Comparison of ENCODE assay signal across 18 cellular contexts in genomic region chr1:13666317-13666716, GRCh38. TPM values are rescaled to one million over a fixed set of nuclear protein-coding genes. Genes with fewer than 3 reads are reported as not detected.
DNase-seq lines count a peak whose midpoint lies in the region; ATAC-seq and TF ChIP-seq lines count a peak whose summit lies in the region.
"Had no signal": no experiment of that assay in that cellular context is flagged by ENCODE, and none has a peak within 500 bp of the region (broad histone marks: within the 10 kb centered on the region; RNA-seq: fewer than 3 reads in every experiment).

No MANE protein-coding gene starts in this region.

- TF ChIP-seq POLR2A in breast epithelium (IDR thresholded peaks at IDR 0.05) = no peak

- no peak for ATAC-seq in activated B cell treated with CpG ODN at 0.5 μM for 24 hours (ENCODE audit: low read depth)
- no peak for ATAC-seq in stimulated activated naive B cell treated with anti-CD40 and anti-IgM and Interleukin-4, amounts not matched to agents 10 μg/mL and 1 μg/mL and 100 μg/mL, for 72 hours (replicated peaks)

- peak overlapping the region; percentile 67 for H3K4me3 Mint-ChIP-seq in activated B cell treated with CpG ODN at 0.5 μM for 24 hours
- peak overlapping the region in 1 of 2 donors; percentile 5 for H3K4me3 Mint-ChIP-seq in stimulated activated naive B cell treated with anti-CD40 and anti-IgM and Interleukin-4, amounts not matched to agents 10 μg/mL and 1 μg/mL and 100 μg/mL, for 72 hours
- H3K4me3 Mint-ChIP-seq: activated CD4-positive, alpha-beta memory T cell treated with anti-CD3 and anti-CD28 coated beads, Interleukin-2, amount 10 ng/mL, durations not matched to agents 7 days and 5 days; brain; immature natural killer cell; natural killer cell; stimulated activated effector memory CD8-positive, alpha-beta T cell treated with anti-CD3 and anti-CD28 coated beads, Interleukin-12 subunit alpha, Interleukin-12 subunit beta, amount 100 ng/mL, for 72 hours had no signal

- in situ Hi-C loops in mammary epithelial cell (cut with MboI; ENCODE audit: low sequenced_read_pairs in 2 of 2) = loop anchor here (5.0 to 10.0 kb wide), 2 partner anchors 288 to 291 kb away; no protein-coding TSS in a partner anchor

- peak overlapping the region; percentile 90 for H3K27ac Mint-ChIP-seq in activated B cell treated with CpG ODN at 0.5 μM for 24 hours
- peak overlapping the region; percentile 70 for H3K27ac Mint-ChIP-seq in stimulated activated naive B cell treated with anti-CD40 and anti-IgM and Interleukin-4, amounts not matched to agents 10 μg/mL and 1 μg/mL and 100 μg/mL, for 72 hours
- H3K27ac Mint-ChIP-seq: activated CD4-positive, alpha-beta memory T cell treated with anti-CD3 and anti-CD28 coated beads, Interleukin-2, amount 10 ng/mL, durations not matched to agents 7 days and 5 days; immature natural killer cell; stimulated activated effector memory CD8-positive, alpha-beta T cell treated with anti-CD3 and anti-CD28 coated beads, Interleukin-12 subunit alpha, Interleukin-12 subunit beta, amount 100 ng/mL, for 72 hours had no signal

- no peaks in the 10 kb centered on the region for H3K9me3 ChIP-seq in mammary epithelial cell (replicated peaks; ENCODE audit: insufficient read depth, low read length)
- H3K9me3 ChIP-seq in breast epithelium = no peaks in the 10 kb centered on the region
- no peaks in the 10 kb centered on the region for H3K9me3 ChIP-seq in tibial artery
- H3K9me3 ChIP-seq: HAP-1, suprapubic skin had no signal

- DNase-seq in mammary epithelial cell (no peak), breast epithelium (ENCODE audit: low spot score in 2 of 2) (no peak), NCI-H69 (lab: John Stamatoyannopoulos, UW) (peak; percentile 2), activated B cell treated with CpG ODN at 0.5 μM for 24 hours (no peak), GM19240 (ENCODE audit: insufficient read length, low spot score) (no peak), NCI-H2196 treated with DMSO at 0.1 percent for 48 hours (lab: John Stamatoyannopoulos, UW; ENCODE audit: unreplicated experiment) (no peak), tibial artery (no peak)
- no peak for DNase-seq in stimulated activated naive B cell treated with anti-CD40 and anti-IgM and Interleukin-4, amounts not matched to agents 10 μg/mL and 1 μg/mL and 100 μg/mL, for 72 hours
- DNase-seq: activated gamma-delta T cell had no signal

- H3K9ac ChIP-seq in mammary epithelial cell (ENCODE audit: insufficient read depth, low read length) = no peak overlapping the region

- CTCF ChIA-PET in mammary epithelial cell (lab: Charles Lee; ENCODE audit: low non-redundant PET) (interaction anchor here (0.6 kb wide), 1 partner anchor 60 kb away, joined by 3 read pairs; no protein-coding TSS in a partner anchor), activated B cell treated with CpG ODN at 0.5 μM for 24 hours (lab: Charles Lee) (interaction anchor here (0.8 to 7.2 kb wide), 12 partner anchors 13 to 293 kb away, joined by 3 to 107 read pairs (median 4); no protein-coding TSS in a partner anchor)

- peaks cover 49% of the 10 kb centered on the region for H3K4me1 Mint-ChIP-seq in activated B cell treated with CpG ODN at 0.5 μM for 24 hours
- H3K4me1 Mint-ChIP-seq in stimulated activated naive B cell treated with anti-CD40 and anti-IgM and Interleukin-4, amounts not matched to agents 10 μg/mL and 1 μg/mL and 100 μg/mL, for 72 hours = peaks cover 23 to 41% of the 10 kb centered on the region in 2 donors
- H3K4me1 Mint-ChIP-seq: stimulated activated effector memory CD8-positive, alpha-beta T cell treated with anti-CD3 and anti-CD28 coated beads, Interleukin-12 subunit alpha, Interleukin-12 subunit beta, amount 100 ng/mL, for 72 hours had no signal

- POLR2A ChIA-PET in activated B cell treated with CpG ODN at 0.5 μM for 24 hours (lab: Charles Lee) = interaction anchor here (0.7 to 4.4 kb wide), 9 partner anchors 33 to 99 kb away, joined by 3 to 79 read pairs (median 9); no protein-coding TSS in a partner anchor

- H4K20me1 ChIP-seq in mammary epithelial cell (ENCODE audit: insufficient read depth, low read length) = no peaks in the 10 kb centered on the region

- dilution Hi-C loops in mammary epithelial cell (cut with HindIII; ENCODE audit: low sequenced_read_pairs) = no loop called here

- H3K27ac ChIP-seq in mammary epithelial cell (ENCODE audit: insufficient read depth, low read depth, low read length) (no peak overlapping the region), breast epithelium (peak overlapping the region in 1 of 2 donors; percentile 35), tibial artery (no peak overlapping the region)
- H3K27ac ChIP-seq: hepatocyte, HL-60, suprapubic skin had no signal

- peak overlapping the region; percentile 71 for H2AFZ ChIP-seq in mammary epithelial cell (ENCODE audit: low read depth, low read length)
- H2AFZ ChIP-seq: hepatocyte had no signal

- no peak overlapping the region for H3K4me2 ChIP-seq in mammary epithelial cell (ENCODE audit: insufficient read depth, low read depth, low read length)
- H3K4me2 ChIP-seq: hepatocyte had no signal

- H3K4me3 ChIP-seq in mammary epithelial cell (replicated peaks in 1 of 3; ENCODE audit: insufficient read depth in 1 of 3, low read depth in 2 of 3, low read length in 3 of 3) (no peak overlapping the region), breast epithelium (no peak overlapping the region), tibial artery (no peak overlapping the region)
- H3K4me3 ChIP-seq: HAP-1, hepatocyte, suprapubic skin had no signal

- H3K9me3 Mint-ChIP-seq in activated B cell treated with CpG ODN at 0.5 μM for 24 hours = no peaks in the 10 kb centered on the region
- H3K9me3 Mint-ChIP-seq in stimulated activated naive B cell treated with anti-CD40 and anti-IgM and Interleukin-4, amounts not matched to agents 10 μg/mL and 1 μg/mL and 100 μg/mL, for 72 hours = peaks cover 0 to 2% of the 10 kb centered on the region in 2 donors
- H3K9me3 Mint-ChIP-seq: activated CD4-positive, alpha-beta memory T cell treated with anti-CD3 and anti-CD28 coated beads, Interleukin-2, amount 10 ng/mL, durations not matched to agents 7 days and 5 days; immature natural killer cell; natural killer cell; stimulated activated effector memory CD8-positive, alpha-beta T cell treated with anti-CD3 and anti-CD28 coated beads, Interleukin-12 subunit alpha, Interleukin-12 subunit beta, amount 100 ng/mL, for 72 hours had no signal

- no peaks in the 10 kb centered on the region for H3K27me3 Mint-ChIP-seq in activated B cell treated with CpG ODN at 0.5 μM for 24 hours
- H3K27me3 Mint-ChIP-seq in stimulated activated naive B cell treated with anti-CD40 and anti-IgM and Interleukin-4, amounts not matched to agents 10 μg/mL and 1 μg/mL and 100 μg/mL, for 72 hours = peaks cover 0 to 6% of the 10 kb centered on the region in 2 donors

- no peak for TF ChIP-seq CTCF in mammary epithelial cell (conservative IDR thresholded peaks at IDR 0.05 in 1 of 2, IDR thresholded peaks at IDR 0.05 in 1 of 2; ENCODE audit: extremely low read depth in 1 of 2, insufficient read depth in 1 of 2, low read depth in 1 of 2, low read length in 2 of 2)
- no peak for TF ChIP-seq CTCF in breast epithelium (IDR thresholded peaks at IDR 0.05)
- no peak for TF ChIP-seq CTCF in activated B cell treated with CpG ODN at 0.5 μM for 24 hours (IDR thresholded peaks at IDR 0.05)
- TF ChIP-seq CTCF in tibial artery (IDR thresholded peaks at IDR 0.05) = no peak

- H3K79me2 ChIP-seq in mammary epithelial cell (ENCODE audit: insufficient read depth, low read length) = no peaks in the 10 kb centered on the region
- H3K79me2 ChIP-seq: hepatocyte had no signal

- H3K27me3 ChIP-seq in mammary epithelial cell (ENCODE audit: insufficient read depth, low read length) (no peaks in the 10 kb centered on the region), breast epithelium (no peaks in the 10 kb centered on the region), tibial artery (peaks cover 0 to 17% of the 10 kb centered on the region in 2 donors)
- H3K27me3 ChIP-seq: hepatocyte, suprapubic skin had no signal

- H3K4me1 ChIP-seq in mammary epithelial cell (ENCODE audit: insufficient read depth, low read length) (peaks cover 3% of the 10 kb centered on the region), breast epithelium (no peaks in the 10 kb centered on the region), tibial artery (no peaks in the 10 kb centered on the region)

- no peaks in the 10 kb centered on the region for H3K36me3 Mint-ChIP-seq in activated B cell treated with CpG ODN at 0.5 μM for 24 hours (ENCODE audit: low read depth)
- H3K36me3 Mint-ChIP-seq in stimulated activated naive B cell treated with anti-CD40 and anti-IgM and Interleukin-4, amounts not matched to agents 10 μg/mL and 1 μg/mL and 100 μg/mL, for 72 hours = no peaks in the 10 kb centered on the region
- H3K36me3 Mint-ChIP-seq: brain; immature natural killer cell; natural killer cell; stimulated activated effector memory CD8-positive, alpha-beta T cell treated with anti-CD3 and anti-CD28 coated beads, Interleukin-12 subunit alpha, Interleukin-12 subunit beta, amount 100 ng/mL, for 72 hours had no signal

- intact Hi-C loops in mammary epithelial cell (cut with micrococcal nuclease) (loop anchor here (5.0 to 10.0 kb wide), 2 partner anchors 146 to 312 kb away; no protein-coding TSS in a partner anchor), breast epithelium (cut with DNase I; ENCODE audit: low total_unique reads) (no loop called here), activated B cell treated with CpG ODN at 0.5 μM for 24 hours (cut with micrococcal nuclease) (loop anchor here (10.0 kb wide), 1 partner anchor 152 kb away; the partner anchor contains the start of gene LRRC38), tibial artery (cut with DNase I; ENCODE audit: low total_unique reads) (loop anchor here (5.0 kb wide), 2 partner anchors 146 to 296 kb away; no protein-coding TSS in a partner anchor)

- no TSS peak for BruUV-seq in mammary epithelial cell (replicated peaks; lab: Mats Ljungman, UMichigan)

- WGBS in mammary epithelial cell (ENCODE audit: low coverage, missing lambda C conversion rate) = 71% methylated on average over 4 of the region's 5 CpGs

- H3K36me3 ChIP-seq in mammary epithelial cell (ENCODE audit: insufficient read depth, low read length) (no peaks in the 10 kb centered on the region), breast epithelium (no peaks in the 10 kb centered on the region), tibial artery (no peaks in the 10 kb centered on the region)
- H3K36me3 ChIP-seq: HAP-1, suprapubic skin had no signal

RNA-seq across cellular contexts. Expression of gene PRDM2, which starts 33.7 kb away (rescaled TPM):
- total RNA-seq in mammary epithelial cell (10 to 100 TPM; 11.0 to 29.7 TPM), breast epithelium (10 to 100 TPM; 45.6 to 57.1 (median 47.2) TPM), activated B cell treated with CpG ODN at 0.5 μM for 24 hours (183 and 194 TPM in 2 replicates)
- 6.8 TPM for polyA plus RNA-seq in mammary epithelial cell
- 27.1 TPM for polyA minus RNA-seq in mammary epithelial cell
